ENCODE assay signal across 8 cellular contexts in the genomic region with DNA sequence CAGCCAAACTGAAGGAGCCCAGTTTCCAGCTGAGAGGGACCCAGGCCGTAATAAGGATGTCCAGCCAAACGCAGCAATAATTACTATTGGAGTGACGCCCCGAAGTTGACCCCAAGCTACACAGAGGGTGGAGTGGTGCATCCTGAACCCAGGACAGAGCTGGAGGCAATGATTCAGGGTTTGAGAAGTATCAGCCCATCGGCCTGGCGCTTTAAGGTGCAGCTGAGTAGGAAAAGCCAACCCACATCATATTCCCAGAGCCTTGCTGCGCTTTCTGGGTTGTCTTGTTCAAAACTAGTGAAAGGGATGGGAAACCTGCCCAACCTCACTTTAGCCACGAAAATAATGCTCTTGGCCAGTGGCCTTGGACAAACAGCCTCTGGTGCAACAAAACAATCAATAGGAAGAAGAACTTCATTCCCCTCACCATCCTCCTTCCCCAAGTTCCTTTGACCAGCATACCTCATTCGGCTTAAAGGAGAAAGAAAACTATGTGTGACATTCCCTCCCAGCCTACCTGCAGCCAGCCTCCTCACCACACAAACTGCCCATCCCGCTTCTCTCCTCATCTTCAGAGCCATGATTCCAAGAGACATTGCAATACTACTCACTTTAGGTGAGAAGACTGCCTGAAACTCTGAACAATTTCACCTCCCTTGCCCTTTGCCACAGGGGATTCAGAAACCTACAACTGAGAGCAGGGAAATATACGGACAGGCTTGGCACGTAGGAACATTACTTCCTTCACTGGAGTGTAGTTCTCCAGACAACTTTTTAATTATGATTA.
DNase-seq lines count a peak whose midpoint lies in the region; ATAC-seq and TF ChIP-seq lines count a peak whose summit lies in the region.

No MANE protein-coding gene starts in this region.

- no peak for ATAC-seq in GM21619 (IDR thresholded peaks at IDR 0.05; ENCODE audit: unreplicated experiment)

- peak in 2 of 3 experiments; percentile 75 for DNase-seq in NCI-H1417 (lab: John Stamatoyannopoulos, UW)
- DNase-seq in NCI-H1417 treated with DMSO at 0.1 percent for 48 hours (lab: John Stamatoyannopoulos, UW) = no peak
- DNase-seq in NCI-H345 treated with DMSO at 0.1 percent for 48 hours (lab: John Stamatoyannopoulos, UW; ENCODE audit: unreplicated experiment) = peak; percentile 21
- peak; percentile 58 for DNase-seq in medulla oblongata (ENCODE audit: extremely low spot score)
- no peak for DNase-seq in type B pancreatic cell (ENCODE audit: extremely low spot score, unreplicated experiment)
- no peak for DNase-seq in DMS79 treated with DMSO at 0.1 percent for 48 hours (lab: John Stamatoyannopoulos, UW)

- no peak for TF ChIP-seq CTCF in type B pancreatic cell (conservative IDR thresholded peaks at IDR 0.05)

- peak overlapping the region; percentile 98 for H3K4me3 Mint-ChIP-seq in type B pancreatic cell

- H3K4me1 Mint-ChIP-seq in type B pancreatic cell (ENCODE audit: unreplicated experiment) = peaks cover 20% of the 10 kb centered on the region

- H3K27ac ChIP-seq in cingulate gyrus (ENCODE audit: low read depth, low read length) = peak overlapping the region; percentile 99

- H3K36me3 Mint-ChIP-seq in type B pancreatic cell = no peaks in the 10 kb centered on the region

- peaks cover 86% of the 10 kb centered on the region for H3K27me3 Mint-ChIP-seq in type B pancreatic cell

- no peaks in the 10 kb centered on the region for H3K9me3 Mint-ChIP-seq in type B pancreatic cell

- peak overlapping the region; percentile 76 for H3K27ac Mint-ChIP-seq in type B pancreatic cell

Comparison
In these comparisons a context has a peak if more than half of its experiments do, and no peak if none do; other contexts are left out.
1. DNase-seq: peak in NCI-H1417 (2 of 3), NCI-H345 treated with DMSO at 0.1 percent for 48 hours (single experiment) and medulla oblongata (single experiment); none in NCI-H1417 treated with DMSO at 0.1 percent for 48 hours (single experiment), type B pancreatic cell (single experiment) and DMS79 treated with DMSO at 0.1 percent for 48 hours (single experiment).